In genomic region chr4:187613089-187613839, GRCh38 we compare ENCODE assay signal across 22 cellular contexts.
DNase-seq lines count a peak whose midpoint lies in the region; ATAC-seq, FAIRE-seq and TF ChIP-seq lines count a peak whose summit lies in the region.
"Had no signal": no experiment of that assay in that cellular context is flagged by ENCODE, and none has a peak within 500 bp of the region (broad histone marks: within the 10 kb centered on the region; RNA-seq: fewer than 3 reads in every experiment).

No MANE protein-coding gene starts in this region.

- FAIRE-seq in H1 (lab: Jason Lieb, UNC): no peak
- FAIRE-seq: D721Med, GM12891, GM18507 had no signal

- H3K4me1 ChIP-seq in IMR-90 (ENCODE audit: control insufficient read depth, insufficient read depth, low read length): peaks cover 10% of the 10 kb centered on the region
- H3K4me1 ChIP-seq in H1 (replicated peaks in 1 of 4; ENCODE audit: control insufficient read depth in 3 of 4, insufficient read depth in 4 of 4, low read length in 3 of 4): no peaks in the 10 kb centered on the region
- no peaks in the 10 kb centered on the region for H3K4me1 ChIP-seq in neuronal stem cell (ENCODE audit: control insufficient read depth in 2 of 2, insufficient read depth in 1 of 2, low read depth in 1 of 2, low read length in 2 of 2)
- H3K4me1 ChIP-seq: BLaER1 had no signal

- DNase-seq in IMR-90: no peak
- DNase-seq in H1 (ENCODE audit: low read depth in 1 of 2, low spot score in 2 of 2): no peak
- no peak for DNase-seq in neuronal stem cell (ENCODE audit: low spot score)
- no peak for DNase-seq in natural killer cell
- DNase-seq in COR-L47 (lab: John Stamatoyannopoulos, UW): no peak
- no peak for DNase-seq in activated CD4-positive, alpha-beta T cell treated with anti-CD3 and anti-CD28 coated beads for 1 hour
- DNase-seq: CD4-positive, CD25-positive, alpha-beta regulatory T cell; CD8-positive, alpha-beta T cell; DMS 273 treated with DMSO at 0.1 percent for 48 hours; DMS53; DMS79 treated with DMSO at 0.1 percent for 48 hours; GF-D8; GOT3; H7; HCEC 1CT had no signal

- H3K23ac ChIP-seq in IMR-90 (ENCODE audit: low read depth, low read length): no peak overlapping the region
- no peak overlapping the region for H3K23ac ChIP-seq in H1 (ENCODE audit: insufficient read length)
- no peak overlapping the region for H3K23ac ChIP-seq in neuronal stem cell (ENCODE audit: low read depth, low read length, poor library complexity)

- H4K8ac ChIP-seq in IMR-90 (ENCODE audit: low read depth in 2 of 2, low read length in 2 of 2) (no peak overlapping the region), H1 (ENCODE audit: extremely low read depth, insufficient read depth, low read length) (no peak overlapping the region), neuronal stem cell (ENCODE audit: low read depth, low read length) (no peak overlapping the region)

- no peak overlapping the region for H3K14ac ChIP-seq in IMR-90 (replicated peaks; ENCODE audit: low read depth, low read length)
- no peak overlapping the region for H3K14ac ChIP-seq in H1 (ENCODE audit: insufficient read length)
- peak overlapping the region; percentile 89 for H3K14ac ChIP-seq in neuronal stem cell (ENCODE audit: low read length)

- H3K56ac ChIP-seq in IMR-90 (ENCODE audit: extremely low read depth, insufficient read depth, low read length) (no peak overlapping the region), H1 (replicated peaks; ENCODE audit: insufficient read length, low read depth, low read length) (no peak overlapping the region)

- H4K91ac ChIP-seq in IMR-90 (ENCODE audit: insufficient read depth, low read depth, low read length): no peak overlapping the region
- H4K91ac ChIP-seq in H1 (replicated peaks; ENCODE audit: insufficient read length, low read length): peak overlapping the region; percentile 19
- H4K91ac ChIP-seq in neuronal stem cell (ENCODE audit: low read depth, low read length, poor library complexity): no peak overlapping the region

- WGBS in IMR-90 (ENCODE audit: extremely low coverage in 2 of 2, insufficient read length in 1 of 2), 2 experiments: 97% methylated on average over 19 of the region's 46 CpGs; no CpG with 5 or more reads in 1 of the 2 experiments
- 95% methylated on average over 46 of the region's 46 CpGs; no CpG with 5 or more reads in 1 of the 2 experiments for WGBS in H1 (ENCODE audit: extremely low coverage in 1 of 2, insufficient coverage in 1 of 2, insufficient read length in 1 of 2, insufficient replicate concordance in 2 of 2, low coverage in 1 of 2, low lambda C conversion rate in 2 of 2, missing lambda C conversion rate in 1 of 2), 2 experiments
- no CpG with 5 or more reads among the region's 46 CpGs for WGBS in neuronal stem cell (ENCODE audit: extremely low coverage in 2 of 2, insufficient read length in 2 of 2, insufficient replicate concordance in 1 of 2), 2 donors

- TF ChIP-seq CTCF in IMR-90 (conservative IDR thresholded peaks at IDR 0.05; ENCODE audit: low read depth, low read length) (no peak), H1 (IDR thresholded peaks at IDR 0.05; ENCODE audit: control extremely low read depth in 1 of 3, insufficient read depth in 1 of 3, low read depth in 1 of 3, low read length in 3 of 3) (no peak), natural killer cell (IDR thresholded peaks at IDR 0.05) (no peak)

- peak overlapping the region; percentile 40; the same call in 1 of the 2 replicates for H3K4ac ChIP-seq in IMR-90 (ENCODE audit: low read depth, low read length)
- H3K4ac ChIP-seq in H1 (replicated peaks; ENCODE audit: insufficient read length, low read depth, low read length): no peak overlapping the region
- no peak overlapping the region for H3K4ac ChIP-seq in neuronal stem cell (ENCODE audit: low read length)

- intact Hi-C loops in IMR-90 (cut with micrococcal nuclease): no loop called here
- intact Hi-C loops in natural killer cell (cut with micrococcal nuclease): no loop called here

- POLR2A ChIA-PET in IMR-90 (lab: Charles Lee; ENCODE audit: unreplicated experiment) (no interaction called here), H1 (lab: Charles Lee; ENCODE audit: partially characterized antibody) (no interaction called here)

- no peaks in the 10 kb centered on the region for H3K9me3 ChIP-seq in IMR-90 (ENCODE audit: control insufficient read depth, insufficient read depth, low read length)
- H3K9me3 ChIP-seq in H1 (ENCODE audit: insufficient read depth in 2 of 2, low read depth in 1 of 2, low read length in 1 of 2): no peaks in the 10 kb centered on the region; a peak in 1 of 4 replicates
- peaks cover 0 to 2% of the 10 kb centered on the region in 2 donors for H3K9me3 ChIP-seq in neuronal stem cell (replicated peaks in 1 of 2; ENCODE audit: control insufficient read depth in 2 of 2, insufficient read depth in 1 of 2, low read depth in 1 of 2, low read length in 2 of 2)

- no peak for TF ChIP-seq EP300 in H1 (IDR thresholded peaks at IDR 0.05; ENCODE audit: borderline replicate concordance in 1 of 2, low read depth in 2 of 2, low read length in 2 of 2)

- H3K79me1 ChIP-seq in IMR-90 (ENCODE audit: low read depth in 1 of 2, low read length in 2 of 2): no peaks in the 10 kb centered on the region
- H3K79me1 ChIP-seq in H1 (ENCODE audit: low read depth, low read length): no peaks in the 10 kb centered on the region
- no peaks in the 10 kb centered on the region for H3K79me1 ChIP-seq in neuronal stem cell (ENCODE audit: low read depth, low read length)

- no peak overlapping the region for H3K27ac ChIP-seq in IMR-90 (ENCODE audit: insufficient read depth, low read length)
- no peak overlapping the region for H3K27ac ChIP-seq in H1 (ENCODE audit: low read depth, low read length)
- no peak overlapping the region for H3K27ac ChIP-seq in neuronal stem cell (replicated peaks; ENCODE audit: low read length)
- H3K27ac ChIP-seq: BLaER1, C4-2B had no signal

- peak overlapping the region; percentile 48; the same call in 1 of the 3 replicates for H2BK15ac ChIP-seq in IMR-90 (ENCODE audit: low read depth, low read length)
- no peak overlapping the region for H2BK15ac ChIP-seq in H1 (ENCODE audit: low read length)
- H2BK15ac ChIP-seq in neuronal stem cell (ENCODE audit: low read length): no peak overlapping the region

- H3K4me2 ChIP-seq in IMR-90 (ENCODE audit: low read depth, low read length): no peak overlapping the region
- no peak overlapping the region for H3K4me2 ChIP-seq in H1 (ENCODE audit: insufficient read depth in 1 of 2, low read depth in 2 of 2, low read length in 2 of 2)
- H3K4me2 ChIP-seq in neuronal stem cell (ENCODE audit: insufficient read depth, low read length, poor library complexity, severe bottlenecking): no peak overlapping the region
- H3K4me2 ChIP-seq: BLaER1 had no signal

- no TSS peak for BruUV-seq in IMR-90 (replicated peaks; lab: Mats Ljungman, UMichigan)

- H3K9me1 ChIP-seq in IMR-90 (ENCODE audit: insufficient read depth, low read length): peaks cover 4% of the 10 kb centered on the region; the same call in 1 of the 2 replicates

- no peaks in the 10 kb centered on the region for H3K27me3 ChIP-seq in IMR-90 (ENCODE audit: control insufficient read depth, insufficient read depth, low read length)
- no peaks in the 10 kb centered on the region; a peak in 1 of 7 replicates for H3K27me3 ChIP-seq in H1 (replicated peaks in 1 of 4; ENCODE audit: control insufficient read depth in 3 of 4, extremely low read depth in 1 of 4, insufficient read depth in 3 of 4, low read length in 3 of 4)
- H3K27me3 ChIP-seq in neuronal stem cell (ENCODE audit: control insufficient read depth in 3 of 3, insufficient read depth in 3 of 3, low read depth in 1 of 3, low read length in 3 of 3): no peaks in the 10 kb centered on the region
- H3K27me3 ChIP-seq: BLaER1 had no signal

- H2AK9ac ChIP-seq in IMR-90 (replicated peaks; ENCODE audit: low read depth, low read length, poor library complexity): no peak overlapping the region

- CTCF ChIA-PET in IMR-90 (lab: Yijun Ruan, JAX): no interaction called here
- CTCF ChIA-PET in H1 (lab: Charles Lee; ENCODE audit: partially characterized antibody): no interaction called here

- TF ChIP-seq POLR2A in IMR-90 (IDR thresholded peaks at IDR 0.05; ENCODE audit: low read depth, low read length): no peak
- TF ChIP-seq POLR2A in H1 (IDR thresholded peaks at IDR 0.05; ENCODE audit: control extremely low read depth in 1 of 2, low read depth in 2 of 2, low read length in 2 of 2): no peak

- dilution Hi-C loops in IMR-90 (cut with HindIII; ENCODE audit: low sequenced_read_pairs, unreplicated experiment): no loop called here

- H3K4me3 Mint-ChIP-seq in natural killer cell: no peak overlapping the region
- H3K4me3 Mint-ChIP-seq: B cell; CD4-positive, CD25-positive, alpha-beta regulatory T cell; CD8-positive, alpha-beta T cell had no signal

- H3K36me3 ChIP-seq in IMR-90 (ENCODE audit: control insufficient read depth, insufficient read depth, low read length) (no peaks in the 10 kb centered on the region), H1 (ENCODE audit: control insufficient read depth in 2 of 4, insufficient read depth in 4 of 4, low read length in 3 of 4) (no peaks in the 10 kb centered on the region), neuronal stem cell (replicated peaks in 1 of 2; ENCODE audit: control insufficient read depth in 2 of 2, insufficient read depth in 2 of 2, low read length in 2 of 2) (no peaks in the 10 kb centered on the region)
- H3K36me3 ChIP-seq: BLaER1 had no signal

- TF ChIP-seq RAD21 in IMR-90 (IDR thresholded peaks at IDR 0.05; ENCODE audit: low read length) (no peak), H1 (IDR thresholded peaks at IDR 0.05 in 1 of 2, conservative IDR thresholded peaks at IDR 0.05 in 1 of 2; ENCODE audit: low read depth in 2 of 2, low read length in 2 of 2) (no peak)

- no peak overlapping the region for H4K5ac ChIP-seq in IMR-90 (ENCODE audit: low read depth, low read length)
- no peak overlapping the region for H4K5ac ChIP-seq in H1 (ENCODE audit: insufficient read length, low read depth, low read length)

- H3K18ac ChIP-seq in IMR-90 (ENCODE audit: low read depth, low read length) (no peak overlapping the region), H1 (ENCODE audit: extremely low read depth, low read length) (no peak overlapping the region), neuronal stem cell (ENCODE audit: low read length) (peak overlapping the region; percentile 83)

- H2BK5ac ChIP-seq in IMR-90 (ENCODE audit: low read depth, low read length, poor library complexity, severe bottlenecking) (no peak overlapping the region), H1 (ENCODE audit: low read depth, low read length) (no peak overlapping the region), neuronal stem cell (ENCODE audit: low read length) (peak overlapping the region; percentile 39)

- in situ Hi-C loops in IMR-90 (cut with MboI; ENCODE audit: low sequenced_read_pairs): no loop called here

- H3K27me3 Mint-ChIP-seq in natural killer cell (ENCODE audit: low read depth in 2 of 2): no peaks in the 10 kb centered on the region
- H3K27me3 Mint-ChIP-seq: B cell; CD4-positive, CD25-positive, alpha-beta regulatory T cell had no signal

- no peaks in the 10 kb centered on the region for H3K23me2 ChIP-seq in H1 (ENCODE audit: low read depth, low read length)

- H2BK20ac ChIP-seq in IMR-90 (ENCODE audit: low read depth, low read length) (0 out of 2 replicates have a peak overlapping the region, but pooled peaks have one; percentile 25), H1 (ENCODE audit: low read length) (no peak overlapping the region)

- no peak overlapping the region for H3K27ac Mint-ChIP-seq in natural killer cell
- H3K27ac Mint-ChIP-seq: B cell; CD4-positive, CD25-positive, alpha-beta regulatory T cell; CD8-positive, alpha-beta T cell had no signal

- H3K36me3 Mint-ChIP-seq in natural killer cell: no peaks in the 10 kb centered on the region
- H3K36me3 Mint-ChIP-seq: CD4-positive, CD25-positive, alpha-beta regulatory T cell; CD8-positive, alpha-beta T cell had no signal

- H3K79me2 ChIP-seq in H1 (ENCODE audit: control insufficient read depth in 1 of 2, insufficient read depth in 2 of 2, low read length in 2 of 2): no peaks in the 10 kb centered on the region

- H3K4me1 Mint-ChIP-seq in natural killer cell: no peaks in the 10 kb centered on the region
- H3K4me1 Mint-ChIP-seq: B cell; CD4-positive, CD25-positive, alpha-beta regulatory T cell had no signal

- H2AFZ ChIP-seq in IMR-90 (replicated peaks; ENCODE audit: low read length, poor library complexity): no peak overlapping the region
- no peak overlapping the region for H2AFZ ChIP-seq in H1 (ENCODE audit: low read length)
- H2AFZ ChIP-seq in neuronal stem cell (ENCODE audit: low read length): no peak overlapping the region

- H2BK12ac ChIP-seq in H1 (ENCODE audit: low read depth, low read length): no peak overlapping the region
- H2BK12ac ChIP-seq in neuronal stem cell (ENCODE audit: low read length): no peak overlapping the region

- H3K4me3 ChIP-seq in IMR-90 (ENCODE audit: insufficient read depth, low read depth, low read length): no peak overlapping the region
- no peak overlapping the region for H3K4me3 ChIP-seq in H1 (ENCODE audit: extremely low read depth in 1 of 4, insufficient read depth in 2 of 4, low read depth in 3 of 4, low read length in 4 of 4)
- H3K4me3 ChIP-seq in neuronal stem cell (ENCODE audit: low read length in 2 of 2): no peak overlapping the region
- H3K4me3 ChIP-seq: BLaER1 had no signal

- H2AK5ac ChIP-seq in IMR-90 (ENCODE audit: low read depth, low read length) (peak overlapping the region; percentile 20; the same call in 1 of the 2 replicates), H1 (ENCODE audit: low read depth, low read length) (no peak overlapping the region), neuronal stem cell (ENCODE audit: low read depth, low read length) (no peak overlapping the region)

- H2BK120ac ChIP-seq in IMR-90 (ENCODE audit: low read depth, low read length) (no peak overlapping the region), H1 (replicated peaks; ENCODE audit: low read depth, low read length) (no peak overlapping the region), neuronal stem cell (ENCODE audit: low read depth, low read length) (no peak overlapping the region)

- H3K9ac ChIP-seq in IMR-90 (ENCODE audit: low read depth, low read length) (no peak overlapping the region), H1 (replicated peaks in 1 of 4; ENCODE audit: extremely low read depth in 1 of 4, low read depth in 3 of 4, low read length in 3 of 4) (no peak overlapping the region), neuronal stem cell (ENCODE audit: low read depth, low read length, poor library complexity) (no peak overlapping the region)
- H3K9ac ChIP-seq: BLaER1 had no signal

- H4K20me1 ChIP-seq in IMR-90 (ENCODE audit: insufficient read depth, low read length) (no peaks in the 10 kb centered on the region), H1 (replicated peaks in 1 of 2; ENCODE audit: control insufficient read depth in 1 of 2, insufficient read depth in 2 of 2, low read length in 2 of 2) (no peaks in the 10 kb centered on the region)
- H4K20me1 ChIP-seq: BLaER1 had no signal

- peaks cover 4 to 7% of the 10 kb centered on the region in 2 donors for H3K9me3 Mint-ChIP-seq in natural killer cell

- ATAC-seq in IMR-90 (ENCODE audit: low read depth): no peak
- ATAC-seq in HG03442 (IDR thresholded peaks at IDR 0.05; ENCODE audit: unreplicated experiment): no peak
- ATAC-seq in natural killer cell: no peak
- ATAC-seq: CD8-positive, alpha-beta T cell had no signal
